ENCODE assay signal across 14 cellular contexts in genomic region chr14:59018978-59019377, GRCh38.
DNase-seq lines count a peak whose midpoint lies in the region; ATAC-seq, FAIRE-seq and TF ChIP-seq lines count a peak whose summit lies in the region.
"Had no signal": no experiment of that assay in that cellular context is flagged by ENCODE, and none has a peak within 500 bp of the region (broad histone marks: within the 10 kb centered on the region; RNA-seq: fewer than 3 reads in every experiment).

No MANE protein-coding gene starts in this region.

- H3K27me3 ChIP-seq in H1 (replicated peaks in 1 of 4; ENCODE audit: control insufficient read depth in 3 of 4, extremely low read depth in 1 of 4, insufficient read depth in 3 of 4, low read length in 3 of 4) = no peaks in the 10 kb centered on the region
- H3K27me3 ChIP-seq: BLaER1, transverse colon had no signal

- no peak for TF ChIP-seq EP300 in H1 (IDR thresholded peaks at IDR 0.05; ENCODE audit: borderline replicate concordance in 1 of 2, low read depth in 2 of 2, low read length in 2 of 2)

- no peaks in the 10 kb centered on the region for H4K20me1 ChIP-seq in H1 (replicated peaks in 1 of 2; ENCODE audit: control insufficient read depth in 1 of 2, insufficient read depth in 2 of 2, low read length in 2 of 2)
- H4K20me1 ChIP-seq: BLaER1 had no signal

- H4K5ac ChIP-seq in H1 (ENCODE audit: insufficient read length, low read depth, low read length) = no peak overlapping the region

- no peak for ATAC-seq in activated CD4-positive, alpha-beta T cell treated with anti-CD3 and anti-CD28 coated beads for 36 hours

- H3K56ac ChIP-seq in H1 (replicated peaks; ENCODE audit: insufficient read length, low read depth, low read length) = no peak overlapping the region

- peak; percentile 62 to 66 (median 64) for TF ChIP-seq CTCF in H1 (IDR thresholded peaks at IDR 0.05; ENCODE audit: control extremely low read depth in 1 of 3, insufficient read depth in 1 of 3, low read depth in 1 of 3, low read length in 3 of 3)
- TF ChIP-seq CTCF in progenitor cell of endocrine pancreas (IDR thresholded peaks at IDR 0.05; ENCODE audit: unreplicated experiment) = peak; percentile 46

- CTCF ChIA-PET in activated CD4-positive, alpha-beta T cell treated with anti-CD3 and anti-CD28 coated beads for 36 hours (lab: Charles Lee) = no interaction called here
- CTCF ChIA-PET in H1 (lab: Charles Lee; ENCODE audit: partially characterized antibody) = interaction anchor here (0.6 to 8.2 kb wide), 13 partner anchors 9 to 468 kb away, joined by 3 to 84 read pairs (median 4); partner anchors contain the start of gene DACT1

- no peaks in the 10 kb centered on the region for H3K4me1 Mint-ChIP-seq in activated CD4-positive, alpha-beta T cell treated with anti-CD3 and anti-CD28 coated beads for 36 hours
- H3K4me1 Mint-ChIP-seq in progenitor cell of endocrine pancreas (ENCODE audit: low read depth) = no peaks in the 10 kb centered on the region
- H3K4me1 Mint-ChIP-seq: brain had no signal

- H3K36me3 ChIP-seq in H1 (ENCODE audit: control insufficient read depth in 2 of 4, insufficient read depth in 4 of 4, low read length in 3 of 4) = no peaks in the 10 kb centered on the region
- H3K36me3 ChIP-seq: BLaER1, transverse colon had no signal

- H3K14ac ChIP-seq in H1 (ENCODE audit: insufficient read length) = no peak overlapping the region

- no peak overlapping the region for H3K4me3 ChIP-seq in H1 (ENCODE audit: extremely low read depth in 1 of 4, insufficient read depth in 2 of 4, low read depth in 3 of 4, low read length in 4 of 4)
- H3K4me3 ChIP-seq: BLaER1, lung, transverse colon had no signal

- no peak overlapping the region for H3K4me2 ChIP-seq in H1 (ENCODE audit: insufficient read depth in 1 of 2, low read depth in 2 of 2, low read length in 2 of 2)
- H3K4me2 ChIP-seq: BLaER1 had no signal

- DNase-seq in activated CD4-positive, alpha-beta T cell treated with anti-CD3 and anti-CD28 coated beads for 36 hours = peak; percentile 9
- no peak for DNase-seq in activated CD4-positive, alpha-beta T cell treated with anti-CD3 and anti-CD28 coated beads for 1 hour
- DNase-seq in NCI-H69 (lab: John Stamatoyannopoulos, UW) (peak; percentile 50), H1 (ENCODE audit: low read depth in 1 of 2, low spot score in 2 of 2) (no peak), progenitor cell of endocrine pancreas (ENCODE audit: low spot score, unreplicated experiment) (no peak), cerebellum (ENCODE audit: low spot score) (no peak), NCI-H1105 treated with DMSO at 0.1 percent for 48 hours (lab: John Stamatoyannopoulos, UW) (no peak), RCC 7860 (ENCODE audit: low spot score) (no peak)
- DNase-seq: NCI-H510A, T-helper 1 cell, transverse colon had no signal

- H3K36me3 Mint-ChIP-seq in activated CD4-positive, alpha-beta T cell treated with anti-CD3 and anti-CD28 coated beads for 36 hours (ENCODE audit: low read depth) = no peaks in the 10 kb centered on the region
- no peaks in the 10 kb centered on the region for H3K36me3 Mint-ChIP-seq in progenitor cell of endocrine pancreas (ENCODE audit: insufficient read depth)
- H3K36me3 Mint-ChIP-seq: brain had no signal

- H3K23ac ChIP-seq in H1 (ENCODE audit: insufficient read length) = no peak overlapping the region

- H3K27ac Mint-ChIP-seq in activated CD4-positive, alpha-beta T cell treated with anti-CD3 and anti-CD28 coated beads for 36 hours = no peak overlapping the region
- H3K27ac Mint-ChIP-seq in progenitor cell of endocrine pancreas = no peak overlapping the region
- H3K27ac Mint-ChIP-seq: brain had no signal

- H3K27ac ChIP-seq in H1 (ENCODE audit: low read depth, low read length) = no peak overlapping the region
- H3K27ac ChIP-seq: BLaER1, transverse colon had no signal

- no peaks in the 10 kb centered on the region for H3K79me1 ChIP-seq in H1 (ENCODE audit: low read depth, low read length)

- no peaks in the 10 kb centered on the region for H3K9me3 ChIP-seq in H1 (ENCODE audit: insufficient read depth in 2 of 2, low read depth in 1 of 2, low read length in 1 of 2)
- H3K9me3 ChIP-seq: transverse colon had no signal

- intact Hi-C loops in activated CD4-positive, alpha-beta T cell treated with anti-CD3 and anti-CD28 coated beads for 36 hours (cut with DNase I, micrococcal nuclease) = no loop called here

- H2BK20ac ChIP-seq in H1 (ENCODE audit: low read length) = no peak overlapping the region

- WGBS in H1 (ENCODE audit: extremely low coverage in 1 of 2, insufficient coverage in 1 of 2, insufficient read length in 1 of 2, insufficient replicate concordance in 2 of 2, low coverage in 1 of 2, low lambda C conversion rate in 2 of 2, missing lambda C conversion rate in 1 of 2), 2 experiments = 80% methylated on average over 3 of the region's 3 CpGs; no CpG with 5 or more reads in 1 of the 2 experiments

- no peak overlapping the region for H3K4ac ChIP-seq in H1 (replicated peaks; ENCODE audit: insufficient read length, low read depth, low read length)

- no peak overlapping the region for H3K4me3 Mint-ChIP-seq in activated CD4-positive, alpha-beta T cell treated with anti-CD3 and anti-CD28 coated beads for 36 hours
- no peak overlapping the region for H3K4me3 Mint-ChIP-seq in progenitor cell of endocrine pancreas (ENCODE audit: low read depth)
- H3K4me3 Mint-ChIP-seq: brain had no signal

- FAIRE-seq in H1 (lab: Jason Lieb, UNC) = no peak
- FAIRE-seq in RCC 7860 (lab: Jason Lieb, UNC) = no peak

- no peak overlapping the region for H4K91ac ChIP-seq in H1 (replicated peaks; ENCODE audit: insufficient read length, low read length)

- no peaks in the 10 kb centered on the region for H3K27me3 Mint-ChIP-seq in activated CD4-positive, alpha-beta T cell treated with anti-CD3 and anti-CD28 coated beads for 36 hours
- H3K27me3 Mint-ChIP-seq in progenitor cell of endocrine pancreas = no peaks in the 10 kb centered on the region

- peak; percentile 72 to 79 for TF ChIP-seq RAD21 in H1 (IDR thresholded peaks at IDR 0.05 in 1 of 2, conservative IDR thresholded peaks at IDR 0.05 in 1 of 2; ENCODE audit: low read depth in 2 of 2, low read length in 2 of 2)

- POLR2A ChIA-PET in activated CD4-positive, alpha-beta T cell treated with anti-CD3 and anti-CD28 coated beads for 36 hours (lab: Charles Lee) = no interaction called here
- POLR2A ChIA-PET in H1 (lab: Charles Lee; ENCODE audit: partially characterized antibody) = no interaction called here

- no peak overlapping the region for H2AK5ac ChIP-seq in H1 (ENCODE audit: low read depth, low read length)

- no peaks in the 10 kb centered on the region for H3K9me3 Mint-ChIP-seq in activated CD4-positive, alpha-beta T cell treated with anti-CD3 and anti-CD28 coated beads for 36 hours (ENCODE audit: low read depth)
- H3K9me3 Mint-ChIP-seq in progenitor cell of endocrine pancreas (ENCODE audit: low read depth) = no peaks in the 10 kb centered on the region

- no peak overlapping the region for H2BK15ac ChIP-seq in H1 (ENCODE audit: low read length)

- no peak overlapping the region for H2BK12ac ChIP-seq in H1 (ENCODE audit: low read depth, low read length)

- no peak overlapping the region; the same call in 1 of the 2 replicates for H2BK5ac ChIP-seq in H1 (ENCODE audit: low read depth, low read length)

- no peak overlapping the region for H2BK120ac ChIP-seq in H1 (replicated peaks; ENCODE audit: low read depth, low read length)

- H3K18ac ChIP-seq in H1 (ENCODE audit: extremely low read depth, low read length) = no peak overlapping the region

- H4K8ac ChIP-seq in H1 (ENCODE audit: extremely low read depth, insufficient read depth, low read length) = no peak overlapping the region

- H3K79me2 ChIP-seq in H1 (ENCODE audit: control insufficient read depth in 1 of 2, insufficient read depth in 2 of 2, low read length in 2 of 2) = no peaks in the 10 kb centered on the region

- no peak overlapping the region for H2AFZ ChIP-seq in H1 (ENCODE audit: low read length)

- peaks cover 0 to 6% (median 1%) of the 10 kb centered on the region in 4 experiments; a peak in 1 of 7 replicates for H3K4me1 ChIP-seq in H1 (replicated peaks in 1 of 4; ENCODE audit: control insufficient read depth in 3 of 4, insufficient read depth in 4 of 4, low read length in 3 of 4)
- H3K4me1 ChIP-seq: BLaER1, transverse colon had no signal

- H3K9ac ChIP-seq in H1 (replicated peaks in 1 of 4; ENCODE audit: extremely low read depth in 1 of 4, low read depth in 3 of 4, low read length in 3 of 4) = no peak overlapping the region
- H3K9ac ChIP-seq: BLaER1 had no signal

- H3K23me2 ChIP-seq in H1 (ENCODE audit: low read depth, low read length) = no peaks in the 10 kb centered on the region

- TF ChIP-seq POLR2A in H1 (IDR thresholded peaks at IDR 0.05; ENCODE audit: control extremely low read depth in 1 of 2, low read depth in 2 of 2, low read length in 2 of 2) = no peak

TF ChIP-seq in H1, 55 proteins besides CTCF, POLR2A, EP300 and RAD21:
- TF ChIP-seq CTBP2 (IDR thresholded peaks at IDR 0.05; ENCODE audit: borderline replicate concordance, insufficient read depth, insufficient read length, low read length) = no peak
- TF ChIP-seq CHD2 (IDR thresholded peaks at IDR 0.05; ENCODE audit: low read length) = no peak
- no peak for TF ChIP-seq GABPA (IDR thresholded peaks at IDR 0.05; ENCODE audit: borderline replicate concordance, insufficient read depth, low read length)
- TF ChIP-seq RXRA (IDR thresholded peaks at IDR 0.05; ENCODE audit: insufficient read depth, low read depth, low read length) = no peak
- no peak for TF ChIP-seq ZNF274 (IDR thresholded peaks at IDR 0.05; ENCODE audit: borderline replicate concordance, extremely low read depth, low read length)
TF ChIP-seq in H1: peak in this region for 0.

Comparison
In these comparisons a context has a peak if more than half of its experiments do, and no peak if none do; other contexts are left out.
1. DNase-seq: peak in activated CD4-positive, alpha-beta T cell treated with anti-CD3 and anti-CD28 coated beads for 36 hours (single experiment) and NCI-H69 (single experiment); none in activated CD4-positive, alpha-beta T cell treated with anti-CD3 and anti-CD28 coated beads for 1 hour (single experiment), H1 (0 of 2), progenitor cell of endocrine pancreas (single experiment), cerebellum (single experiment), NCI-H1105 treated with DMSO at 0.1 percent for 48 hours (single experiment) and RCC 7860 (single experiment).